ENCODE assay signal across 29 cellular contexts in genomic region chr14:98694541-98694940, GRCh38.
"Had no signal": no experiment of that assay in that cellular context is flagged by ENCODE, and none has a peak within 500 bp of the region (broad histone marks: within the 10 kb centered on the region; RNA-seq: fewer than 3 reads in every experiment).

No MANE protein-coding gene starts in this region.

- H3K4me3 Mint-ChIP-seq: activated CD4-positive, alpha-beta T cell treated with anti-CD3 and anti-CD28 coated beads for 36 hours; activated CD4-positive, alpha-beta T cell treated with anti-CD3 and anti-CD28 coated beads, Interleukin-2, amount 10 ng/mL, durations not matched to agents 7 days and 5 days; activated CD8-positive, alpha-beta T cell treated with anti-CD3 and anti-CD28 coated beads for 36 hours; activated naive CD8-positive, alpha-beta T cell; activated T-cell treated with anti-CD3 and anti-CD28 coated beads, Interleukin-2, amount 50 U/mL, for 4 hours; activated T-helper 17 cell treated with anti-CD3 and anti-CD28 coated beads, Interleukin-2, amount 50 U/mL, for 72 hours; effector memory CD8-positive, alpha-beta T cell; T-helper 17 cell; T-helper 2 cell treated with Interferon-gamma antibody and Interleukin-4, amounts not matched to agents 5 μg/mL and 100 μg/mL, for 36 hours had no signal

- H3K27ac Mint-ChIP-seq: activated CD4-positive, alpha-beta T cell treated with anti-CD3 and anti-CD28 coated beads for 36 hours; activated CD4-positive, alpha-beta T cell treated with anti-CD3 and anti-CD28 coated beads, Interleukin-2, amount 10 ng/mL, durations not matched to agents 7 days and 5 days; activated CD8-positive, alpha-beta T cell treated with anti-CD3 and anti-CD28 coated beads for 36 hours; activated naive CD8-positive, alpha-beta T cell; activated T-helper 17 cell treated with anti-CD3 and anti-CD28 coated beads, Interleukin-2, amount 50 U/mL, for 72 hours; effector memory CD8-positive, alpha-beta T cell; T-helper 17 cell; T-helper 2 cell treated with Interferon-gamma antibody and Interleukin-4, amounts not matched to agents 5 μg/mL and 100 μg/mL, for 36 hours had no signal

- H3K27me3 ChIP-seq: brain microvascular endothelial cell had no signal

- H3K36me3 ChIP-seq: brain microvascular endothelial cell had no signal

- ATAC-seq: activated CD4-positive, alpha-beta T cell treated with anti-CD3 and anti-CD28 coated beads for 36 hours; activated CD8-positive, alpha-beta T cell treated with anti-CD3 and anti-CD28 coated beads for 36 hours; activated T-cell treated with anti-CD3 and anti-CD28 coated beads, Interleukin-2, amount 50 U/mL, for 4 hours; activated T-helper 17 cell treated with anti-CD3 and anti-CD28 coated beads, Interleukin-2, amount 50 U/mL, for 72 hours; effector memory CD8-positive, alpha-beta T cell; esophagus mucosa; T-helper 17 cell had no signal

- H3K4me1 Mint-ChIP-seq: activated CD4-positive, alpha-beta T cell treated with anti-CD3 and anti-CD28 coated beads, Interleukin-2, amount 10 ng/mL, durations not matched to agents 7 days and 5 days; T-helper 17 cell had no signal

- H3K27ac ChIP-seq: brain microvascular endothelial cell had no signal

- H3K27me3 Mint-ChIP-seq: activated CD4-positive, alpha-beta T cell treated with anti-CD3 and anti-CD28 coated beads for 36 hours; activated CD4-positive, alpha-beta T cell treated with anti-CD3 and anti-CD28 coated beads, Interleukin-2, amount 10 ng/mL, durations not matched to agents 7 days and 5 days; activated CD8-positive, alpha-beta T cell treated with anti-CD3 and anti-CD28 coated beads for 36 hours; activated naive CD8-positive, alpha-beta T cell; activated T-helper 17 cell treated with anti-CD3 and anti-CD28 coated beads, Interleukin-2, amount 50 U/mL, for 72 hours; effector memory CD8-positive, alpha-beta T cell; T-helper 17 cell had no signal

- DNase-seq: activated CD4-positive, alpha-beta T cell treated with anti-CD3 and anti-CD28 coated beads for 36 hours; activated CD4-positive, alpha-beta T cell treated with anti-CD3 and anti-CD28 coated beads, Interleukin-2, amount 10 ng/mL, durations not matched to agents 7 days and 5 days; activated CD4-positive, alpha-beta T cell treated with anti-CD3 and anti-CD28 coated beads, Interleukin-2, amount 50 U/mL, for 48 hours; activated CD4-positive, CD25-positive, alpha-beta regulatory T cell; activated CD4-positive, CD25-positive, alpha-beta regulatory T cell treated with anti-CD3 and anti-CD28 coated beads, Interleukin-2, amount 50 U/mL, for 72 hours; activated CD8-positive, alpha-beta memory T cell treated with anti-CD3 and anti-CD28 coated beads for 24 hours; activated CD8-positive, alpha-beta T cell treated with anti-CD3 and anti-CD28 coated beads for 36 hours; activated effector memory CD4-positive, alpha-beta T cell treated with Interleukin-2 at 50 U/mL for 16 hours; activated gamma-delta T cell treated with Interleukin-2 at 50 U/mL for 16 hours; activated naive CD4-positive, alpha-beta T cell treated with anti-CD3 and anti-CD28 coated beads, Interleukin-2, amount 50 U/mL, for 16 hours; activated naive CD4-positive, alpha-beta T cell treated with Interleukin-2 at 50 U/mL for 16 hours; activated T-cell treated with anti-CD3 and anti-CD28 coated beads, Interleukin-2, amount 50 U/mL, for 4 hours; amniotic stem cell; anterior cingulate cortex; brain microvascular endothelial cell; caudate nucleus; cortex of kidney; dermis blood vessel endothelial cell; effector CD4-positive, alpha-beta T cell; effector memory CD8-positive, alpha-beta T cell; foreskin fibroblast; head of caudate nucleus; T-helper 1 cell; T-helper 17 cell; T1000 had no signal
